Comparison of ENCODE assay signal across 29 cellular contexts in the genomic region with DNA sequence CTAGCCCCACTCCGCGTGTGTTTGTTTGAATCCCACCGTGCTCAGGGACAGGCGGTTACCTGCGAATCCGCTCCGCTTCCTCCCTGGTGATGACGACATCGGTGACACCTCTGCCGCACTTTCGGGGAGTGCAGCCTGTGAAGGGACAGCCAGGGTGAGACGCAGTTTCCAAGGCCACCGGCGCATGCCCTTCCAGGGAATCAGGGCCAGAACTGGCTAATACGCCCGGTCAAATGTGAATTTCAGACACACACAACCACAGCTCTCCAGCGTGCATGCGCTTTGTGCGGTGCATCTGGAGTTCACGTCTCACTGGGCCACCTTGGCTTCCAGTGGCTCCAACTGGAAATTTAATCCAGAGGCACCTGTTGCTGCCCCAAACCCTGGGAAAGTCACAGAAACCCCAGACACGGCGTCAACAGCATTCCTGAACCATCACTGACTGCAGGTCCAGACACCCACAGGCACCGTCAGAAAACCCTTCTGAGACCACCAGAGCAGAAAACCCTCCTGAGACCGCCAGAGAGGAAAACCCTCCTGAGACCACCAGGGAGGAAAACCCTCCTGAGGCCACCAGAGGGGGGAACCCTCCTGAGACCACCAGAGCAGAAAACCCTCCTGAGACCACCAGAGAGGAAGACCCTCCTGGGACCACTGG. TPM values are rescaled to one million over a fixed set of nuclear protein-coding genes. Genes with fewer than 3 reads are reported as not detected.
"Had no signal": no experiment of that assay in that cellular context is flagged by ENCODE, and none has a peak within 500 bp of the region (broad histone marks: within the 10 kb centered on the region; RNA-seq: fewer than 3 reads in every experiment).

No MANE protein-coding gene starts in this region.

- H3K9me3 Mint-ChIP-seq: activated CD8-positive, alpha-beta T cell treated with anti-CD3 and anti-CD28 coated beads for 36 hours; activated naive CD4-positive, alpha-beta T cell treated with anti-CD3 and anti-CD28 coated beads, Interleukin-2, amount 50 U/mL, for 24 hours; activated naive CD8-positive, alpha-beta T cell treated with anti-CD3 and anti-CD28 coated beads, Interleukin-2, amount 50 U/mL, for 24 hours; activated T-helper 2 cell treated with anti-CD3 and anti-CD28 coated beads, Interferon-gamma antibody, Interleukin-2, Interleukin-4, amounts not matched to agents 10 μg/mL and 5 μg/mL and 100 μg/mL, durations not matched to agents 14 hours and 24 hours and 36 hours; effector memory CD8-positive, alpha-beta T cell; nephron progenitor cell; WTC11 had no signal

- H3K27ac Mint-ChIP-seq: activated CD8-positive, alpha-beta T cell treated with anti-CD3 and anti-CD28 coated beads for 36 hours; activated naive CD4-positive, alpha-beta T cell treated with anti-CD3 and anti-CD28 coated beads, Interleukin-2, amount 50 U/mL, for 24 hours; activated naive CD8-positive, alpha-beta T cell treated with anti-CD3 and anti-CD28 coated beads, Interleukin-2, amount 50 U/mL, for 24 hours; activated T-helper 2 cell treated with anti-CD3 and anti-CD28 coated beads, Interferon-gamma antibody, Interleukin-2, Interleukin-4, amounts not matched to agents 10 μg/mL and 5 μg/mL and 100 μg/mL, durations not matched to agents 14 hours and 24 hours and 36 hours; effector memory CD8-positive, alpha-beta T cell; nephron progenitor cell; WTC11 had no signal

- H3K9me3 ChIP-seq: gastrocnemius medialis, mucosa of descending colon, right atrium auricular region, transverse colon, uterus had no signal

- ATAC-seq: activated CD8-positive, alpha-beta T cell treated with anti-CD3 and anti-CD28 coated beads for 36 hours; activated naive CD8-positive, alpha-beta T cell treated with anti-CD3 and anti-CD28 coated beads, Interleukin-2, amount 50 U/mL, for 24 hours; effector memory CD8-positive, alpha-beta T cell; gastrocnemius medialis; left ventricle myocardium superior; mucosa of descending colon; WTC11 had no signal

- H3K4me1 ChIP-seq: uterus had no signal

- H3K36me3 ChIP-seq: gastrocnemius medialis, right atrium auricular region, transverse colon, uterus had no signal

- H3K27ac ChIP-seq: gastrocnemius medialis, parathyroid adenoma, right atrium auricular region, transverse colon, uterus had no signal

- H3K36me3 Mint-ChIP-seq: WTC11 had no signal

- H3K4me3 ChIP-seq: gastrocnemius medialis, mucosa of descending colon, right atrium auricular region, transverse colon, uterus had no signal

- H3K27me3 Mint-ChIP-seq: activated CD8-positive, alpha-beta T cell treated with anti-CD3 and anti-CD28 coated beads for 36 hours; activated naive CD4-positive, alpha-beta T cell treated with anti-CD3 and anti-CD28 coated beads, Interleukin-2, amount 50 U/mL, for 24 hours; activated naive CD8-positive, alpha-beta T cell treated with anti-CD3 and anti-CD28 coated beads, Interleukin-2, amount 50 U/mL, for 24 hours; effector memory CD8-positive, alpha-beta T cell had no signal

- H2AFZ ChIP-seq: parathyroid adenoma had no signal

- H3K27me3 ChIP-seq: gastrocnemius medialis, right atrium auricular region, transverse colon, uterus had no signal

- DNase-seq: activated CD4-positive, alpha-beta T cell treated with anti-CD3 and anti-CD28 coated beads, Interleukin-2, amount 50 U/mL, for 1 hour; activated CD8-positive, alpha-beta T cell treated with anti-CD3 and anti-CD28 coated beads for 36 hours; activated naive CD8-positive, alpha-beta T cell treated with anti-CD3 and anti-CD28 coated beads, Interleukin-2, amount 50 U/mL, for 24 hours; activated T-cell treated with anti-CD3 and anti-CD28 coated beads, Interleukin-2, amount 50 U/mL, for 48 hours; amygdala; caudate nucleus; cortex of kidney; effector memory CD8-positive, alpha-beta T cell; erythroblast; gastrocnemius medialis; glutamatergic neuron; left ventricle myocardium superior; mucosa of descending colon; nephron progenitor cell; nucleus accumbens; stimulated activated naive CD4-positive, alpha-beta T cell treated with Interleukin-2 at 50 U/mL for 16 hours; T-helper 2 cell; transverse colon; uterus had no signal

- H3K4me3 Mint-ChIP-seq: activated CD8-positive, alpha-beta T cell treated with anti-CD3 and anti-CD28 coated beads for 36 hours; activated naive CD4-positive, alpha-beta T cell treated with anti-CD3 and anti-CD28 coated beads, Interleukin-2, amount 50 U/mL, for 24 hours; activated naive CD8-positive, alpha-beta T cell treated with anti-CD3 and anti-CD28 coated beads, Interleukin-2, amount 50 U/mL, for 24 hours; effector memory CD8-positive, alpha-beta T cell; nephron progenitor cell; WTC11 had no signal

- H3K9ac ChIP-seq: parathyroid adenoma had no signal

RNA-seq across cellular contexts. Expression of a gene that starts 40.0 kb away (rescaled TPM):
- total RNA-seq: activated CD8-positive, alpha-beta T cell treated with anti-CD3 and anti-CD28 coated beads for 36 hours; activated T-helper 2 cell treated with anti-CD3 and anti-CD28 coated beads, Interferon-gamma antibody, Interleukin-2, Interleukin-4, amounts not matched to agents 10 μg/mL and 5 μg/mL and 100 μg/mL, durations not matched to agents 14 hours and 24 hours and 36 hours; chondrocyte; gastrocnemius medialis; lung microvascular endothelial cell; mesenteric fat pad; mucosa of descending colon; pulmonary artery endothelial cell; temporal lobe; uterus had no signal
